ENCODE assay signal across 19 cellular contexts in the genomic region with DNA sequence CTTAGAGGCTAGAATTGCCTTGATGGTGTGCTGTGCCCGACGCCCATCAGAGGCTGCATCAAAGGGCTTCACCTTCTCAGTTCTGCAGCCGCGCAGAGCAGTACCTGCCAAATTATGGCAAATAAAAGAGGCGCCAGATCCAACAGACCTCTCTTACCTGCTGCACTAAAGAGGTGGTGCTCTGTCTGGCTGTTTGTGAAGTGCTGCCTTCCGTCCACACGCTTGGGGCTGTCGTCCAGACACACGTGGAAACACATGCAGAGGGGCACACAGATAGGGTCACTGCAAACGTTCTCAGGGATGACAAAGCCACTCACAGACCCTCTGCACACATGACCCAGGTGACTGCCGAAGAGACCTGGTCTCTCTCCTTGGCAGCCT.
A peak's percentile ranks its signal among the peaks of the same experiment; 100 is the strongest.
DNase-seq lines count a peak whose midpoint lies in the region; ATAC-seq and TF ChIP-seq lines count a peak whose summit lies in the region.
"Had no signal": no experiment of that assay in that cellular context is flagged by ENCODE, and none has a peak within 500 bp of the region (broad histone marks: within the 10 kb centered on the region; RNA-seq: fewer than 3 reads in every experiment).

No MANE protein-coding gene starts in this region.

- DNase-seq in GM23338 (ENCODE audit: low spot score) (peak; percentile 28), NCI-H526 (lab: John Stamatoyannopoulos, UW) (peak; percentile 57 to 74), HAP-1 (ENCODE audit: low spot score in 2 of 2) (no peak), NCI-H446 treated with DMSO at 0.1 percent for 48 hours (lab: John Stamatoyannopoulos, UW) (no peak)
- no peak for DNase-seq in stimulated activated naive CD8-positive, alpha-beta T cell treated with anti-CD3 and anti-CD28 coated beads, Interleukin-15, Interleukin-2, amounts not matched to agents 100 U/mL and 50 U/mL, for 24 hours
- DNase-seq: Caco-2; CD4-positive, alpha-beta T cell; DMS 273 treated with DMSO at 0.1 percent for 48 hours; DMS79 treated with DMSO at 0.1 percent for 48 hours; Kasumi-1; NCI-H1417; NCI-H1694 treated with DMSO at 0.1 percent for 48 hours; NCI-H510A; Right ventricle myocardium superior had no signal

- H3K4me2 ChIP-seq in GM23338 = peak overlapping the region; percentile 80
- H3K4me2 ChIP-seq in neural cell (ENCODE audit: low read length) = no peak overlapping the region
- H3K4me2 ChIP-seq: A549 had no signal

- no peaks in the 10 kb centered on the region for H3K36me3 Mint-ChIP-seq in GM23338 (ENCODE audit: low read depth)
- H3K36me3 Mint-ChIP-seq in brain = no peaks in the 10 kb centered on the region

- no peak for TF ChIP-seq RAD21 in neural cell (conservative IDR thresholded peaks at IDR 0.05)

- TF ChIP-seq EP300 in neural cell (conservative IDR thresholded peaks at IDR 0.05; ENCODE audit: poor library complexity, severe bottlenecking) = no peak

- peaks cover 61% of the 10 kb centered on the region for H3K4me1 ChIP-seq in GM23338 (ENCODE audit: insufficient read depth)
- H3K4me1 ChIP-seq in HAP-1 = no peaks in the 10 kb centered on the region
- H3K4me1 ChIP-seq: Caco-2 had no signal

- H3K27ac ChIP-seq in GM23338 (ENCODE audit: low read depth) (peak overlapping the region; percentile 91; the same call in 1 of the 2 replicates), neural cell (ENCODE audit: low read length) (peak overlapping the region; percentile 98)
- H3K27ac ChIP-seq: A549 had no signal

- peak; percentile 24 for ATAC-seq in GM23338
- no peak for ATAC-seq in stimulated activated naive CD8-positive, alpha-beta T cell treated with anti-CD3 and anti-CD28 coated beads, Interleukin-15, Interleukin-2, amounts not matched to agents 100 U/mL and 50 U/mL, for 24 hours
- ATAC-seq: A549, GM12878, HCT116 had no signal

- no peaks in the 10 kb centered on the region for H4K20me1 ChIP-seq in GM23338 (replicated peaks; ENCODE audit: insufficient read depth)
- H4K20me1 ChIP-seq in neural cell (ENCODE audit: insufficient read depth) = no peaks in the 10 kb centered on the region

- H3K4me3 Mint-ChIP-seq in GM23338 (no peak overlapping the region; the same call in 2 of the 3 replicates), brain (peak overlapping the region in 3 of 5 experiments; percentile 24 to 65 (median 50))
- H3K4me3 Mint-ChIP-seq: CD4-positive, alpha-beta T cell had no signal

- H3K9me3 Mint-ChIP-seq in GM23338 (no peaks in the 10 kb centered on the region), brain (peaks cover 0 to 3% (median 0%) of the 10 kb centered on the region in 5 experiments)
- H3K9me3 Mint-ChIP-seq: CD4-positive, alpha-beta T cell had no signal

- H3K27me3 ChIP-seq in GM23338 (ENCODE audit: insufficient read depth) (peaks cover 18% of the 10 kb centered on the region; the same call in 1 of the 2 replicates), neural cell (ENCODE audit: insufficient read depth, low read depth, low read length) (no peaks in the 10 kb centered on the region), HAP-1 (ENCODE audit: low read depth) (peaks cover 31% of the 10 kb centered on the region)

- TF ChIP-seq CTCF in GM23338 (conservative IDR thresholded peaks at IDR 0.05; ENCODE audit: low read depth in 2 of 2) = no peak
- TF ChIP-seq CTCF in brain (conservative IDR thresholded peaks at IDR 0.05) = no peak
- no peak for TF ChIP-seq CTCF in neural cell (IDR thresholded peaks at IDR 0.05; ENCODE audit: poor library complexity, severe bottlenecking)

- H2AFZ ChIP-seq in GM23338 (peak overlapping the region; percentile 75; the same call in 1 of the 2 replicates), neural cell (ENCODE audit: low read depth, low read length) (no peak overlapping the region)

- peak overlapping the region; percentile 52; the same call in 1 of the 2 replicates for H3K4me3 ChIP-seq in GM23338
- H3K4me3 ChIP-seq in neural cell (ENCODE audit: low read length) = peak overlapping the region; percentile 65
- H3K4me3 ChIP-seq in HAP-1 = no peak overlapping the region
- H3K4me3 ChIP-seq: A549, GM12878 had no signal

- no peaks in the 10 kb centered on the region for H3K79me2 ChIP-seq in GM23338 (replicated peaks; ENCODE audit: insufficient read depth)
- peaks cover 4% of the 10 kb centered on the region for H3K79me2 ChIP-seq in neural cell (replicated peaks; ENCODE audit: insufficient read depth, low read length)

- H3K36me3 ChIP-seq in GM23338 (ENCODE audit: insufficient read depth) = no peaks in the 10 kb centered on the region
- H3K36me3 ChIP-seq in neural cell (ENCODE audit: insufficient read depth, low read length) = no peaks in the 10 kb centered on the region
- H3K36me3 ChIP-seq in HAP-1 (replicated peaks) = no peaks in the 10 kb centered on the region

- peak overlapping the region; percentile 86 for H3K9ac ChIP-seq in neural cell (ENCODE audit: low read length)

- no peaks in the 10 kb centered on the region for H3K9me2 ChIP-seq in GM23338 (ENCODE audit: insufficient read depth)
- H3K9me2 ChIP-seq in neural cell (ENCODE audit: insufficient read depth, low read length) = no peaks in the 10 kb centered on the region

- H3K27ac Mint-ChIP-seq in GM23338 = peak overlapping the region; percentile 37; the same call in 1 of the 2 replicates
- peak overlapping the region in 1 of 5 experiments; percentile 58 for H3K27ac Mint-ChIP-seq in brain
- H3K27ac Mint-ChIP-seq: CD4-positive, alpha-beta T cell had no signal

- H3K27me3 Mint-ChIP-seq in GM23338 (ENCODE audit: insufficient read depth, low read depth, poor library complexity) (peaks cover 2% of the 10 kb centered on the region), brain (peaks cover 9% of the 10 kb centered on the region)
- H3K27me3 Mint-ChIP-seq: CD4-positive, alpha-beta T cell had no signal

- peaks cover 38% of the 10 kb centered on the region for H3K4me1 Mint-ChIP-seq in GM23338
- H3K4me1 Mint-ChIP-seq in brain = peaks cover 8% of the 10 kb centered on the region

- peaks cover 13% of the 10 kb centered on the region; the same call in 1 of the 2 replicates for H3F3A ChIP-seq in GM23338 (replicated peaks; ENCODE audit: low read depth)
- H3F3A ChIP-seq in neural cell (ENCODE audit: insufficient read depth, low read length, poor library complexity, severe bottlenecking) = peaks cover 6% of the 10 kb centered on the region

- in situ Hi-C loops in HAP-1 (cut with MboI; ENCODE audit: low sequenced_read_pairs) = no loop called here

- no peaks in the 10 kb centered on the region for H3K9me3 ChIP-seq in neural cell (ENCODE audit: low read length)
- H3K9me3 ChIP-seq in HAP-1 = no peaks in the 10 kb centered on the region
- H3K9me3 ChIP-seq: A549, Caco-2 had no signal

TF ChIP-seq in GM23338, 12 proteins besides CTCF, POLR2A, EP300 and RAD21 (continues in another document):
- TF ChIP-seq, protein P1, sequence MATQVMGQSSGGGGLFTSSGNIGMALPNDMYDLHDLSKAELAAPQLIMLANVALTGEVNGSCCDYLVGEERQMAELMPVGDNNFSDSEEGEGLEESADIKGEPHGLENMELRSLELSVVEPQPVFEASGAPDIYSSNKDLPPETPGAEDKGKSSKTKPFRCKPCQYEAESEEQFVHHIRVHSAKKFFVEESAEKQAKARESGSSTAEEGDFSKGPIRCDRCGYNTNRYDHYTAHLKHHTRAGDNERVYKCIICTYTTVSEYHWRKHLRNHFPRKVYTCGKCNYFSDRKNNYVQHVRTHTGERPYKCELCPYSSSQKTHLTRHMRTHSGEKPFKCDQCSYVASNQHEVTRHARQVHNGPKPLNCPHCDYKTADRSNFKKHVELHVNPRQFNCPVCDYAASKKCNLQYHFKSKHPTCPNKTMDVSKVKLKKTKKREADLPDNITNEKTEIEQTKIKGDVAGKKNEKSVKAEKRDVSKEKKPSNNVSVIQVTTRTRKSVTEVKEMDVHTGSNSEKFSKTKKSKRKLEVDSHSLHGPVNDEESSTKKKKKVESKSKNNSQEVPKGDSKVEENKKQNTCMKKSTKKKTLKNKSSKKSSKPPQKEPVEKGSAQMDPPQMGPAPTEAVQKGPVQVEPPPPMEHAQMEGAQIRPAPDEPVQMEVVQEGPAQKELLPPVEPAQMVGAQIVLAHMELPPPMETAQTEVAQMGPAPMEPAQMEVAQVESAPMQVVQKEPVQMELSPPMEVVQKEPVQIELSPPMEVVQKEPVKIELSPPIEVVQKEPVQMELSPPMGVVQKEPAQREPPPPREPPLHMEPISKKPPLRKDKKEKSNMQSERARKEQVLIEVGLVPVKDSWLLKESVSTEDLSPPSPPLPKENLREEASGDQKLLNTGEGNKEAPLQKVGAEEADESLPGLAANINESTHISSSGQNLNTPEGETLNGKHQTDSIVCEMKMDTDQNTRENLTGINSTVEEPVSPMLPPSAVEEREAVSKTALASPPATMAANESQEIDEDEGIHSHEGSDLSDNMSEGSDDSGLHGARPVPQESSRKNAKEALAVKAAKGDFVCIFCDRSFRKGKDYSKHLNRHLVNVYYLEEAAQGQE (IDR thresholded peaks at IDR 0.05; ENCODE audit: unreplicated experiment) = no peak
- TF ChIP-seq ZNF331 (CRISPR knock-in tag; IDR thresholded peaks at IDR 0.05; ENCODE audit: low read depth) (no peak), JUNB (IDR thresholded peaks at IDR 0.05; ENCODE audit: unreplicated experiment) (no peak)

TF ChIP-seq in neural cell, 6 proteins besides CTCF, POLR2A, EP300 and RAD21 (continues in another document):
- TF ChIP-seq SMC3 (conservative IDR thresholded peaks at IDR 0.05; ENCODE audit: poor library complexity) (no peak), TAF1 (IDR thresholded peaks at IDR 0.05; ENCODE audit: low read depth) (no peak)
- TF ChIP-seq, protein P1 (IDR thresholded peaks at IDR 0.05; ENCODE audit: borderline replicate concordance) = no peak

Comparison
In these comparisons a context has a peak if more than half of its experiments do, and no peak if none do; other contexts are left out.
1. DNase-seq: peak in GM23338 (single experiment) and NCI-H526 (2 of 2); none in stimulated activated naive CD8-positive, alpha-beta T cell treated with anti-CD3 and anti-CD28 coated beads, Interleukin-15, Interleukin-2, amounts not matched to agents 100 U/mL and 50 U/mL, for 24 hours (single experiment), HAP-1 (0 of 2) and NCI-H446 treated with DMSO at 0.1 percent for 48 hours (single experiment).